Comparison of ENCODE assay signal across 17 cellular contexts in the genomic region with DNA sequence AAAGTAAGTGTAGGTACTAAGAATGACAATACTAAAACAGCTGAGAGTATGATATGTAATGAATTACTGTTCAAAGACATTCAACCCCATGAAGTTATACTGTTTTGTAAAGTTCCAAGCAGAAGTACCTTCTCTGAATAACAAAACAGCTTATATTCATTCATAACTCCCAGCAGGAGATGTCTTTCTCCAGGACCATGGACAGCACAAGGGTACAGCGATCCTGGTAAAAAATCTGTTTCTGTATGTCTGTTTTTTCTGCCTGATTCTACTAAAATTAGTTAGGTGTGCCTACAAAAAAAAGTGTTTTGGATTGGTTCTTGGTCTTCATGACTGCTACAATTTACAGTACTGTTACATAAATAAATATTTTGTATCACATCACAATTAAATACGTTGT.
A peak's percentile ranks its signal among the peaks of the same experiment; 100 is the strongest.
DNase-seq lines count a peak whose midpoint lies in the region; ATAC-seq and TF ChIP-seq lines count a peak whose summit lies in the region.
"Had no signal": no experiment of that assay in that cellular context is flagged by ENCODE, and none has a peak within 500 bp of the region (broad histone marks: within the 10 kb centered on the region; RNA-seq: fewer than 3 reads in every experiment).

No MANE protein-coding gene starts in this region.

- H3K4me3 ChIP-seq in GM12865 (ENCODE audit: low read depth, low read length): no peak overlapping the region
- no peak overlapping the region for H3K4me3 ChIP-seq in MG63
- H3K4me3 ChIP-seq in liver (ENCODE audit: low read depth in 1 of 3, low read length in 3 of 3): no peak overlapping the region
- H3K4me3 ChIP-seq: K562, prostate gland had no signal

- H3K9me3 Mint-ChIP-seq in activated naive CD8-positive, alpha-beta T cell treated with anti-CD3 and anti-CD28 coated beads, Interleukin-2, amount 50 U/mL, for 24 hours: peaks cover 27% of the 10 kb centered on the region

- H3K4me1 ChIP-seq in liver (ENCODE audit: control insufficient read depth in 4 of 4, insufficient read depth in 4 of 4, low read length in 3 of 4): no peaks in the 10 kb centered on the region
- H3K4me1 ChIP-seq: BE2C, prostate gland had no signal

- H3K27me3 ChIP-seq in MG63 (no peaks in the 10 kb centered on the region), liver (ENCODE audit: control insufficient read depth in 4 of 4, insufficient read depth in 4 of 4, low read length in 3 of 4) (no peaks in the 10 kb centered on the region)
- H3K27me3 ChIP-seq: BE2C had no signal

- no peak overlapping the region for H3K27ac ChIP-seq in liver (ENCODE audit: low read depth in 1 of 2, low read length in 2 of 2)
- H3K27ac ChIP-seq: prostate gland had no signal

- H3K36me3 ChIP-seq in MG63 (no peaks in the 10 kb centered on the region), liver (ENCODE audit: control insufficient read depth in 4 of 4, insufficient read depth in 3 of 4, low read depth in 1 of 4, low read length in 3 of 4) (no peaks in the 10 kb centered on the region)
- H3K36me3 ChIP-seq: BE2C, prostate gland had no signal

- TF ChIP-seq CTCF in GM12865 (IDR thresholded peaks at IDR 0.05; ENCODE audit: insufficient read depth, low read depth, low read length, missing control alignments): no peak
- no peak for TF ChIP-seq CTCF in liver (IDR thresholded peaks at IDR 0.05; ENCODE audit: low read depth, low read length, missing input control)

- H3K9me3 ChIP-seq in MG63 (no peaks in the 10 kb centered on the region), liver (ENCODE audit: control insufficient read depth in 4 of 4, low read length in 3 of 4) (no peaks in the 10 kb centered on the region)
- H3K9me3 ChIP-seq: BE2C, prostate gland had no signal

- H3K36me3 Mint-ChIP-seq in activated naive CD8-positive, alpha-beta T cell treated with anti-CD3 and anti-CD28 coated beads, Interleukin-2, amount 50 U/mL, for 24 hours (ENCODE audit: low read depth): no peaks in the 10 kb centered on the region

- H3K4me1 Mint-ChIP-seq in activated naive CD8-positive, alpha-beta T cell treated with anti-CD3 and anti-CD28 coated beads, Interleukin-2, amount 50 U/mL, for 24 hours: no peaks in the 10 kb centered on the region

- no peak overlapping the region for H3K9ac ChIP-seq in liver (ENCODE audit: low read depth in 1 of 2, low read length in 2 of 2)

- peak; percentile 0 for DNase-seq in GM12865 (ENCODE audit: low read depth)
- peak; percentile 2 for DNase-seq in MG63
- DNase-seq in amniotic epithelial cell (ENCODE audit: low read depth): peak; percentile 36
- no peak for DNase-seq in activated naive CD8-positive, alpha-beta T cell treated with anti-CD3 and anti-CD28 coated beads, Interleukin-2, amount 50 U/mL, for 24 hours
- DNase-seq in mesenteric fat pad (ENCODE audit: low spot score): no peak
- DNase-seq: activated CD8-positive, alpha-beta T cell treated with anti-CD3 and anti-CD28 coated beads for 36 hours; activated effector memory CD4-positive, alpha-beta T cell treated with Interleukin-2 at 50 U/mL for 16 hours; BE2C; DND-41; erythroblast; HFFc6; NCI-H2081 treated with DMSO at 0.1 percent for 48 hours had no signal

- H3K27me3 Mint-ChIP-seq in activated naive CD8-positive, alpha-beta T cell treated with anti-CD3 and anti-CD28 coated beads, Interleukin-2, amount 50 U/mL, for 24 hours: no peaks in the 10 kb centered on the region
- H3K27me3 Mint-ChIP-seq: activated CD8-positive, alpha-beta T cell treated with anti-CD3 and anti-CD28 coated beads for 36 hours had no signal

- H3K4me3 Mint-ChIP-seq in activated naive CD8-positive, alpha-beta T cell treated with anti-CD3 and anti-CD28 coated beads, Interleukin-2, amount 50 U/mL, for 24 hours: no peak overlapping the region
- H3K4me3 Mint-ChIP-seq: activated CD8-positive, alpha-beta T cell treated with anti-CD3 and anti-CD28 coated beads for 36 hours; HFFc6 had no signal

- no peak for ATAC-seq in activated naive CD8-positive, alpha-beta T cell treated with anti-CD3 and anti-CD28 coated beads, Interleukin-2, amount 50 U/mL, for 24 hours
- ATAC-seq in HG03432 (IDR thresholded peaks at IDR 0.05; ENCODE audit: unreplicated experiment) (no peak), HG03565 (IDR thresholded peaks at IDR 0.05; ENCODE audit: unreplicated experiment) (no peak)
- ATAC-seq: activated CD8-positive, alpha-beta T cell treated with anti-CD3 and anti-CD28 coated beads for 36 hours; K562 had no signal

- no peak for TF ChIP-seq RAD21 in liver (IDR thresholded peaks at IDR 0.05)

- no peak overlapping the region for H3K27ac Mint-ChIP-seq in activated naive CD8-positive, alpha-beta T cell treated with anti-CD3 and anti-CD28 coated beads, Interleukin-2, amount 50 U/mL, for 24 hours
- H3K27ac Mint-ChIP-seq: activated CD8-positive, alpha-beta T cell treated with anti-CD3 and anti-CD28 coated beads for 36 hours; HFFc6 had no signal

- WGBS in liver: 40% methylated on average over 2 of the region's 2 CpGs

TF ChIP-seq in liver, 16 proteins besides CTCF, POLR2A, EP300 and RAD21:
- no peak for TF ChIP-seq EGR1 (IDR thresholded peaks at IDR 0.05; ENCODE audit: low read depth in 2 of 2)
- TF ChIP-seq TAF1 (conservative IDR thresholded peaks at IDR 0.05): no peak
- no peak for TF ChIP-seq GABPA (IDR thresholded peaks at IDR 0.05 in 1 of 2, conservative IDR thresholded peaks at IDR 0.05 in 1 of 2)
- TF ChIP-seq, protein P1, sequence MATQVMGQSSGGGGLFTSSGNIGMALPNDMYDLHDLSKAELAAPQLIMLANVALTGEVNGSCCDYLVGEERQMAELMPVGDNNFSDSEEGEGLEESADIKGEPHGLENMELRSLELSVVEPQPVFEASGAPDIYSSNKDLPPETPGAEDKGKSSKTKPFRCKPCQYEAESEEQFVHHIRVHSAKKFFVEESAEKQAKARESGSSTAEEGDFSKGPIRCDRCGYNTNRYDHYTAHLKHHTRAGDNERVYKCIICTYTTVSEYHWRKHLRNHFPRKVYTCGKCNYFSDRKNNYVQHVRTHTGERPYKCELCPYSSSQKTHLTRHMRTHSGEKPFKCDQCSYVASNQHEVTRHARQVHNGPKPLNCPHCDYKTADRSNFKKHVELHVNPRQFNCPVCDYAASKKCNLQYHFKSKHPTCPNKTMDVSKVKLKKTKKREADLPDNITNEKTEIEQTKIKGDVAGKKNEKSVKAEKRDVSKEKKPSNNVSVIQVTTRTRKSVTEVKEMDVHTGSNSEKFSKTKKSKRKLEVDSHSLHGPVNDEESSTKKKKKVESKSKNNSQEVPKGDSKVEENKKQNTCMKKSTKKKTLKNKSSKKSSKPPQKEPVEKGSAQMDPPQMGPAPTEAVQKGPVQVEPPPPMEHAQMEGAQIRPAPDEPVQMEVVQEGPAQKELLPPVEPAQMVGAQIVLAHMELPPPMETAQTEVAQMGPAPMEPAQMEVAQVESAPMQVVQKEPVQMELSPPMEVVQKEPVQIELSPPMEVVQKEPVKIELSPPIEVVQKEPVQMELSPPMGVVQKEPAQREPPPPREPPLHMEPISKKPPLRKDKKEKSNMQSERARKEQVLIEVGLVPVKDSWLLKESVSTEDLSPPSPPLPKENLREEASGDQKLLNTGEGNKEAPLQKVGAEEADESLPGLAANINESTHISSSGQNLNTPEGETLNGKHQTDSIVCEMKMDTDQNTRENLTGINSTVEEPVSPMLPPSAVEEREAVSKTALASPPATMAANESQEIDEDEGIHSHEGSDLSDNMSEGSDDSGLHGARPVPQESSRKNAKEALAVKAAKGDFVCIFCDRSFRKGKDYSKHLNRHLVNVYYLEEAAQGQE (IDR thresholded peaks at IDR 0.05): peak; percentile 98
- TF ChIP-seq, protein P2, sequence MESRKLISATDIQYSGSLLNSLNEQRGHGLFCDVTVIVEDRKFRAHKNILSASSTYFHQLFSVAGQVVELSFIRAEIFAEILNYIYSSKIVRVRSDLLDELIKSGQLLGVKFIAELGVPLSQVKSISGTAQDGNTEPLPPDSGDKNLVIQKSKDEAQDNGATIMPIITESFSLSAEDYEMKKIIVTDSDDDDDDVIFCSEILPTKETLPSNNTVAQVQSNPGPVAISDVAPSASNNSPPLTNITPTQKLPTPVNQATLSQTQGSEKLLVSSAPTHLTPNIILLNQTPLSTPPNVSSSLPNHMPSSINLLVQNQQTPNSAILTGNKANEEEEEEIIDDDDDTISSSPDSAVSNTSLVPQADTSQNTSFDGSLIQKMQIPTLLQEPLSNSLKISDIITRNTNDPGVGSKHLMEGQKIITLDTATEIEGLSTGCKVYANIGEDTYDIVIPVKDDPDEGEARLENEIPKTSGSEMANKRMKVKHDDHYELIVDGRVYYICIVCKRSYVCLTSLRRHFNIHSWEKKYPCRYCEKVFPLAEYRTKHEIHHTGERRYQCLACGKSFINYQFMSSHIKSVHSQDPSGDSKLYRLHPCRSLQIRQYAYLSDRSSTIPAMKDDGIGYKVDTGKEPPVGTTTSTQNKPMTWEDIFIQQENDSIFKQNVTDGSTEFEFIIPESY (IDR thresholded peaks at IDR 0.05): no peak
- TF ChIP-seq, protein P3, sequence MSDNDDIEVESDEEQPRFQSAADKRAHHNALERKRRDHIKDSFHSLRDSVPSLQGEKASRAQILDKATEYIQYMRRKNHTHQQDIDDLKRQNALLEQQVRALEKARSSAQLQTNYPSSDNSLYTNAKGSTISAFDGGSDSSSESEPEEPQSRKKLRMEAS (IDR thresholded peaks at IDR 0.05): no peak
- TF ChIP-seq JUND (IDR thresholded peaks at IDR 0.05): no peak
TF ChIP-seq in liver: peak in this region for 1.

Comparison
In these comparisons a context has a peak if more than half of its experiments do, and no peak if none do; other contexts are left out.
1. DNase-seq: peak in GM12865 (single experiment), MG63 (single experiment) and amniotic epithelial cell (single experiment); none in activated naive CD8-positive, alpha-beta T cell treated with anti-CD3 and anti-CD28 coated beads, Interleukin-2, amount 50 U/mL, for 24 hours (single experiment) and mesenteric fat pad (single experiment).